ENCODE assay signal across 2 cellular contexts in the genomic region with DNA sequence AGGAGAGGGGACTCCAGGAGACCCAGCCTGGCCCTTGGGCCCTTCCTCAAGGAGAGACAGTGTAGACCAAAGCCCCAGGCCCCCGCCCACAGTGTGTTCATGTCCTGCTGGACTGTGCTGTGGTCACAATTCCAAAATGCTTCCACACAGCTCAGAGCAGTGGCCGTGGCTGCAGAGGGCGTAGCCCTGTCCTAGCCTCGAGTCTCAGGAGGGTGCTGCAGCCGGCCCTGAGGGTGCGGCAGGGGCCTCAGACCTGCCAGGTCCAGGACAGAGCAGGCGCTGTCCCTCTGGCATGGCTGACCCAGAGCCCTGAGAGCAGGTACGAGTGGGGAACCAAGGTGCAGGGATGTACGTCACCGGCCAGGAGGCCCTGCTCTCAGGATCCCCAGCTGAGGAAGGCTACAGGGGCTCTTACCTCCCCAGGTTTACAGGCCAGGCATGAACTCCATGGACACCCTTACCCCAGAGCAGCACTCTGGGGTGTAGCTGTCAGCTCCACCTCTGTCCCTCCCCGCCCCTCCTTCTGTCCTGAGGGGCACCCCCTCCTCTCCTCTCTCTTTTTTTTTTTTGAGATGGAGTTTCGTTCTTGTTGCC.
TF ChIP-seq lines count a peak whose summit lies in the region.

No MANE protein-coding gene starts in this region.

TF ChIP-seq in HepG2, 621 proteins besides CTCF, POLR2A, EP300 and RAD21:
- TF ChIP-seq HOXA9 (CRISPR knock-in tag; IDR thresholded peaks at IDR 0.05; ENCODE audit: borderline replicate concordance) = no peak
- no peak for TF ChIP-seq MXD4 (CRISPR knock-in tag; IDR thresholded peaks at IDR 0.05)
- no peak for TF ChIP-seq KDM5B (CRISPR knock-in tag; IDR thresholded peaks at IDR 0.05; ENCODE audit: borderline replicate concordance)
- TF ChIP-seq ZNF17 (CRISPR knock-in tag; IDR thresholded peaks at IDR 0.05) = no peak
- TF ChIP-seq, protein P1, sequence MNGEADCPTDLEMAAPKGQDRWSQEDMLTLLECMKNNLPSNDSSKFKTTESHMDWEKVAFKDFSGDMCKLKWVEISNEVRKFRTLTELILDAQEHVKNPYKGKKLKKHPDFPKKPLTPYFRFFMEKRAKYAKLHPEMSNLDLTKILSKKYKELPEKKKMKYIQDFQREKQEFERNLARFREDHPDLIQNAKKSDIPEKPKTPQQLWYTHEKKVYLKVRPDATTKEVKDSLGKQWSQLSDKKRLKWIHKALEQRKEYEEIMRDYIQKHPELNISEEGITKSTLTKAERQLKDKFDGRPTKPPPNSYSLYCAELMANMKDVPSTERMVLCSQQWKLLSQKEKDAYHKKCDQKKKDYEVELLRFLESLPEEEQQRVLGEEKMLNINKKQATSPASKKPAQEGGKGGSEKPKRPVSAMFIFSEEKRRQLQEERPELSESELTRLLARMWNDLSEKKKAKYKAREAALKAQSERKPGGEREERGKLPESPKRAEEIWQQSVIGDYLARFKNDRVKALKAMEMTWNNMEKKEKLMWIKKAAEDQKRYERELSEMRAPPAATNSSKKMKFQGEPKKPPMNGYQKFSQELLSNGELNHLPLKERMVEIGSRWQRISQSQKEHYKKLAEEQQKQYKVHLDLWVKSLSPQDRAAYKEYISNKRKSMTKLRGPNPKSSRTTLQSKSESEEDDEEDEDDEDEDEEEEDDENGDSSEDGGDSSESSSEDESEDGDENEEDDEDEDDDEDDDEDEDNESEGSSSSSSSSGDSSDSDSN (CRISPR knock-in tag; IDR thresholded peaks at IDR 0.05) = no peak
- TF ChIP-seq, protein P2, sequence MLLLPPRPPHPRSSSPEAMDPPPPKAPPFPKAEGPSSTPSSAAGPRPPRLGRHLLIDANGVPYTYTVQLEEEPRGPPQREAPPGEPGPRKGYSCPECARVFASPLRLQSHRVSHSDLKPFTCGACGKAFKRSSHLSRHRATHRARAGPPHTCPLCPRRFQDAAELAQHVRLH (CRISPR knock-in tag; IDR thresholded peaks at IDR 0.05; ENCODE audit: borderline replicate concordance, low read depth) = no peak
- no peak for TF ChIP-seq ZFP36L1 (CRISPR knock-in tag; IDR thresholded peaks at IDR 0.05)
- TF ChIP-seq, protein P3, sequence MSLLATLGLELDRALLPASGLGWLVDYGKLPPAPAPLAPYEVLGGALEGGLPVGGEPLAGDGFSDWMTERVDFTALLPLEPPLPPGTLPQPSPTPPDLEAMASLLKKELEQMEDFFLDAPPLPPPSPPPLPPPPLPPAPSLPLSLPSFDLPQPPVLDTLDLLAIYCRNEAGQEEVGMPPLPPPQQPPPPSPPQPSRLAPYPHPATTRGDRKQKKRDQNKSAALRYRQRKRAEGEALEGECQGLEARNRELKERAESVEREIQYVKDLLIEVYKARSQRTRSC (CRISPR knock-in tag; IDR thresholded peaks at IDR 0.05; ENCODE audit: low read depth) = no peak
- TF ChIP-seq BORCS8-MEF2B (CRISPR knock-in tag; IDR thresholded peaks at IDR 0.05) = no peak
- TF ChIP-seq ZFP41 (CRISPR knock-in tag; IDR thresholded peaks at IDR 0.05; ENCODE audit: borderline replicate concordance) = no peak
- TF ChIP-seq, protein P4, sequence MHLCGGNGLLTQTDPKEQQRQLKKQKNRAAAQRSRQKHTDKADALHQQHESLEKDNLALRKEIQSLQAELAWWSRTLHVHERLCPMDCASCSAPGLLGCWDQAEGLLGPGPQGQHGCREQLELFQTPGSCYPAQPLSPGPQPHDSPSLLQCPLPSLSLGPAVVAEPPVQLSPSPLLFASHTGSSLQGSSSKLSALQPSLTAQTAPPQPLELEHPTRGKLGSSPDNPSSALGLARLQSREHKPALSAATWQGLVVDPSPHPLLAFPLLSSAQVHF (CRISPR knock-in tag; IDR thresholded peaks at IDR 0.05) = no peak
- no peak for TF ChIP-seq AHR (CRISPR knock-in tag; IDR thresholded peaks at IDR 0.05)
- TF ChIP-seq SRY (CRISPR knock-in tag; IDR thresholded peaks at IDR 0.05) = no peak
- TF ChIP-seq, protein P5, sequence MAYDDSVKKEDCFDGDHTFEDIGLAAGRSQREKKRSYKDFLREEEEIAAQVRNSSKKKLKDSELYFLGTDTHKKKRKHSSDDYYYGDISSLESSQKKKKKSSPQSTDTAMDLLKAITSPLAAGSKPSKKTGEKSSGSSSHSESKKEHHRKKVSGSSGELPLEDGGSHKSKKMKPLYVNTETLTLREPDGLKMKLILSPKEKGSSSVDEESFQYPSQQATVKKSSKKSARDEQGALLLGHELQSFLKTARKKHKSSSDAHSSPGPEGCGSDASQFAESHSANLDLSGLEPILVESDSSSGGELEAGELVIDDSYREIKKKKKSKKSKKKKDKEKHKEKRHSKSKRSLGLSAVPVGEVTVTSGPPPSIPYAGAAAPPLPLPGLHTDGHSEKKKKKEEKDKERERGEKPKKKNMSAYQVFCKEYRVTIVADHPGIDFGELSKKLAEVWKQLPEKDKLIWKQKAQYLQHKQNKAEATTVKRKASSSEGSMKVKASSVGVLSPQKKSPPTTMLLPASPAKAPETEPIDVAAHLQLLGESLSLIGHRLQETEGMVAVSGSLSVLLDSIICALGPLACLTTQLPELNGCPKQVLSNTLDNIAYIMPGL (CRISPR knock-in tag; IDR thresholded peaks at IDR 0.05; ENCODE audit: borderline replicate concordance in 1 of 2, low read depth in 1 of 2) = no peak
- TF ChIP-seq MIER3 (CRISPR knock-in tag; IDR thresholded peaks at IDR 0.05; ENCODE audit: borderline replicate concordance) = no peak
TF ChIP-seq in HepG2: peak in this region for 0.

TF ChIP-seq in H1, 55 proteins besides CTCF, POLR2A, EP300 and RAD21:
- no peak for TF ChIP-seq CREB1 (IDR thresholded peaks at IDR 0.05)
- no peak for TF ChIP-seq SIX5 (IDR thresholded peaks at IDR 0.05; ENCODE audit: low read depth, low read length)
- TF ChIP-seq FOSL1 (IDR thresholded peaks at IDR 0.05; ENCODE audit: insufficient read depth, low read depth, low read length) = no peak
- TF ChIP-seq, protein P6, sequence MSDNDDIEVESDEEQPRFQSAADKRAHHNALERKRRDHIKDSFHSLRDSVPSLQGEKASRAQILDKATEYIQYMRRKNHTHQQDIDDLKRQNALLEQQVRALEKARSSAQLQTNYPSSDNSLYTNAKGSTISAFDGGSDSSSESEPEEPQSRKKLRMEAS (IDR thresholded peaks at IDR 0.05) = no peak
- TF ChIP-seq SIN3A (conservative IDR thresholded peaks at IDR 0.05 in 1 of 2, IDR thresholded peaks at IDR 0.05 in 1 of 2; ENCODE audit: low read depth in 1 of 2, low read length in 2 of 2) = no peak
- no peak for TF ChIP-seq CBX5 (IDR thresholded peaks at IDR 0.05; ENCODE audit: low read depth, low read length)
- no peak for TF ChIP-seq SP2 (IDR thresholded peaks at IDR 0.05; ENCODE audit: low read length)
- no peak for TF ChIP-seq NANOG (IDR thresholded peaks at IDR 0.05; ENCODE audit: insufficient read depth, low read depth, low read length, poor library complexity, severe bottlenecking)
- TF ChIP-seq, protein P7, sequence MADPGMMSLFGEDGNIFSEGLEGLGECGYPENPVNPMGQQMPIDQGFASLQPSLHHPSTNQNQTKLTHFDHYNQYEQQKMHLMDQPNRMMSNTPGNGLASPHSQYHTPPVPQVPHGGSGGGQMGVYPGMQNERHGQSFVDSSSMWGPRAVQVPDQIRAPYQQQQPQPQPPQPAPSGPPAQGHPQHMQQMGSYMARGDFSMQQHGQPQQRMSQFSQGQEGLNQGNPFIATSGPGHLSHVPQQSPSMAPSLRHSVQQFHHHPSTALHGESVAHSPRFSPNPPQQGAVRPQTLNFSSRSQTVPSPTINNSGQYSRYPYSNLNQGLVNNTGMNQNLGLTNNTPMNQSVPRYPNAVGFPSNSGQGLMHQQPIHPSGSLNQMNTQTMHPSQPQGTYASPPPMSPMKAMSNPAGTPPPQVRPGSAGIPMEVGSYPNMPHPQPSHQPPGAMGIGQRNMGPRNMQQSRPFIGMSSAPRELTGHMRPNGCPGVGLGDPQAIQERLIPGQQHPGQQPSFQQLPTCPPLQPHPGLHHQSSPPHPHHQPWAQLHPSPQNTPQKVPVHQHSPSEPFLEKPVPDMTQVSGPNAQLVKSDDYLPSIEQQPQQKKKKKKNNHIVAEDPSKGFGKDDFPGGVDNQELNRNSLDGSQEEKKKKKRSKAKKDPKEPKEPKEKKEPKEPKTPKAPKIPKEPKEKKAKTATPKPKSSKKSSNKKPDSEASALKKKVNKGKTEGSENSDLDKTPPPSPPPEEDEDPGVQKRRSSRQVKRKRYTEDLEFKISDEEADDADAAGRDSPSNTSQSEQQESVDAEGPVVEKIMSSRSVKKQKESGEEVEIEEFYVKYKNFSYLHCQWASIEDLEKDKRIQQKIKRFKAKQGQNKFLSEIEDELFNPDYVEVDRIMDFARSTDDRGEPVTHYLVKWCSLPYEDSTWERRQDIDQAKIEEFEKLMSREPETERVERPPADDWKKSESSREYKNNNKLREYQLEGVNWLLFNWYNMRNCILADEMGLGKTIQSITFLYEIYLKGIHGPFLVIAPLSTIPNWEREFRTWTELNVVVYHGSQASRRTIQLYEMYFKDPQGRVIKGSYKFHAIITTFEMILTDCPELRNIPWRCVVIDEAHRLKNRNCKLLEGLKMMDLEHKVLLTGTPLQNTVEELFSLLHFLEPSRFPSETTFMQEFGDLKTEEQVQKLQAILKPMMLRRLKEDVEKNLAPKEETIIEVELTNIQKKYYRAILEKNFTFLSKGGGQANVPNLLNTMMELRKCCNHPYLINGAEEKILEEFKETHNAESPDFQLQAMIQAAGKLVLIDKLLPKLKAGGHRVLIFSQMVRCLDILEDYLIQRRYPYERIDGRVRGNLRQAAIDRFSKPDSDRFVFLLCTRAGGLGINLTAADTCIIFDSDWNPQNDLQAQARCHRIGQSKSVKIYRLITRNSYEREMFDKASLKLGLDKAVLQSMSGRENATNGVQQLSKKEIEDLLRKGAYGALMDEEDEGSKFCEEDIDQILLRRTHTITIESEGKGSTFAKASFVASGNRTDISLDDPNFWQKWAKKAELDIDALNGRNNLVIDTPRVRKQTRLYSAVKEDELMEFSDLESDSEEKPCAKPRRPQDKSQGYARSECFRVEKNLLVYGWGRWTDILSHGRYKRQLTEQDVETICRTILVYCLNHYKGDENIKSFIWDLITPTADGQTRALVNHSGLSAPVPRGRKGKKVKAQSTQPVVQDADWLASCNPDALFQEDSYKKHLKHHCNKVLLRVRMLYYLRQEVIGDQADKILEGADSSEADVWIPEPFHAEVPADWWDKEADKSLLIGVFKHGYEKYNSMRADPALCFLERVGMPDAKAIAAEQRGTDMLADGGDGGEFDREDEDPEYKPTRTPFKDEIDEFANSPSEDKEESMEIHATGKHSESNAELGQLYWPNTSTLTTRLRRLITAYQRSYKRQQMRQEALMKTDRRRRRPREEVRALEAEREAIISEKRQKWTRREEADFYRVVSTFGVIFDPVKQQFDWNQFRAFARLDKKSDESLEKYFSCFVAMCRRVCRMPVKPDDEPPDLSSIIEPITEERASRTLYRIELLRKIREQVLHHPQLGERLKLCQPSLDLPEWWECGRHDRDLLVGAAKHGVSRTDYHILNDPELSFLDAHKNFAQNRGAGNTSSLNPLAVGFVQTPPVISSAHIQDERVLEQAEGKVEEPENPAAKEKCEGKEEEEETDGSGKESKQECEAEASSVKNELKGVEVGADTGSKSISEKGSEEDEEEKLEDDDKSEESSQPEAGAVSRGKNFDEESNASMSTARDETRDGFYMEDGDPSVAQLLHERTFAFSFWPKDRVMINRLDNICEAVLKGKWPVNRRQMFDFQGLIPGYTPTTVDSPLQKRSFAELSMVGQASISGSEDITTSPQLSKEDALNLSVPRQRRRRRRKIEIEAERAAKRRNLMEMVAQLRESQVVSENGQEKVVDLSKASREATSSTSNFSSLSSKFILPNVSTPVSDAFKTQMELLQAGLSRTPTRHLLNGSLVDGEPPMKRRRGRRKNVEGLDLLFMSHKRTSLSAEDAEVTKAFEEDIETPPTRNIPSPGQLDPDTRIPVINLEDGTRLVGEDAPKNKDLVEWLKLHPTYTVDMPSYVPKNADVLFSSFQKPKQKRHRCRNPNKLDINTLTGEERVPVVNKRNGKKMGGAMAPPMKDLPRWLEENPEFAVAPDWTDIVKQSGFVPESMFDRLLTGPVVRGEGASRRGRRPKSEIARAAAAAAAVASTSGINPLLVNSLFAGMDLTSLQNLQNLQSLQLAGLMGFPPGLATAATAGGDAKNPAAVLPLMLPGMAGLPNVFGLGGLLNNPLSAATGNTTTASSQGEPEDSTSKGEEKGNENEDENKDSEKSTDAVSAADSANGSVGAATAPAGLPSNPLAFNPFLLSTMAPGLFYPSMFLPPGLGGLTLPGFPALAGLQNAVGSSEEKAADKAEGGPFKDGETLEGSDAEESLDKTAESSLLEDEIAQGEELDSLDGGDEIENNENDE (IDR thresholded peaks at IDR 0.05; ENCODE audit: insufficient replicate concordance, low read length) = no peak
- no peak for TF ChIP-seq JUN (IDR thresholded peaks at IDR 0.05; ENCODE audit: low read depth, low read length)
- no peak for TF ChIP-seq RFX5 (IDR thresholded peaks at IDR 0.05; ENCODE audit: borderline replicate concordance, low read depth, low read length)
- TF ChIP-seq CHD1 (IDR thresholded peaks at IDR 0.05; ENCODE audit: low read depth, low read length) = no peak
- no peak for TF ChIP-seq YY1 (IDR thresholded peaks at IDR 0.05; ENCODE audit: low read depth, low read length)
- TF ChIP-seq BRCA1 (IDR thresholded peaks at IDR 0.05; ENCODE audit: low read depth, low read length) = no peak
- TF ChIP-seq SAP30 (IDR thresholded peaks at IDR 0.05; ENCODE audit: insufficient read depth, insufficient replicate concordance, low read length) = no peak
- no peak for TF ChIP-seq GABPA (IDR thresholded peaks at IDR 0.05; ENCODE audit: borderline replicate concordance, insufficient read depth, low read length)
- no peak for TF ChIP-seq KDM5A (IDR thresholded peaks at IDR 0.05; ENCODE audit: low read length)
- no peak for TF ChIP-seq KDM4A (IDR thresholded peaks at IDR 0.05; ENCODE audit: low read depth, low read length, severe bottlenecking)
